17 cellular contexts compared by ENCODE assay signal in the genomic region with DNA sequence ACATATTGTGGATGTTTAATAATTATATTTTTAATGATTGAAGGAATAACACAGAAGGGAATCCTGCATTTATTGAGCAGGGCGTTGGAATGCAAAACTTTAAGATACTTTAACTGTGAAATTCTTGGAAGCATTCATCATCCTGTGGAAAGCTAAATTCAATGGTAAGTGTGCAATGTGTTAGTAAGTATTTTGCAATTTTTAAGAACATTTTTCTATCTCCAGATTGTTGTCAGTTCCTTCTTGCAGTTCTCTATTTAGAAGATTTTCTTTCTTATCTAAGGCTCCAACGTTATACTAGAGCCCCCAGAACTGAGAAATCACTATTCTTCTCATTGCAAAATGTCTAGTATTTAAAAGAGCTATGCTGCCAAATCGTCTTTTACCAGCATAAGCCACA.
"Had no signal": no experiment of that assay in that cellular context is flagged by ENCODE, and none has a peak within 500 bp of the region (broad histone marks: within the 10 kb centered on the region; RNA-seq: fewer than 3 reads in every experiment).

No MANE protein-coding gene starts in this region.

- H3K27ac ChIP-seq: body of pancreas, gastroesophageal sphincter, heart right ventricle, WERI-Rb-1 had no signal

- H3K4me3 ChIP-seq: body of pancreas, gastroesophageal sphincter, heart right ventricle had no signal

- DNase-seq: activated CD8-positive, alpha-beta T cell treated with anti-CD3 and anti-CD28 coated beads for 36 hours; activated effector memory CD4-positive, alpha-beta T cell treated with anti-CD3 and anti-CD28 coated beads, Interleukin-2, amount 50 U/mL, for 16 hours; activated T-cell treated with anti-CD3 and anti-CD28 coated beads, Interleukin-2, amount 50 U/mL, for 4 hours; amniotic stem cell; body of pancreas; central memory CD4-positive, alpha-beta T cell; effector memory CD4-positive, alpha-beta T cell; heart right ventricle; left colon; mammary epithelial cell; naive thymus-derived CD4-positive, alpha-beta T cell; retina; stimulated activated CD4-positive, alpha-beta T cell treated with anti-CD3 and anti-CD28 coated beads, Interleukin-2, amount 100 ng/mL, for 48 hours; WERI-Rb-1 had no signal

- H3K4me3 Mint-ChIP-seq: activated CD8-positive, alpha-beta T cell treated with anti-CD3 and anti-CD28 coated beads for 36 hours; activated naive CD4-positive, alpha-beta T cell treated with anti-CD3 and anti-CD28 coated beads, Interleukin-2, amount 50 U/mL, for 24 hours; activated T-cell treated with anti-CD3 and anti-CD28 coated beads, Interleukin-2, amount 50 U/mL, for 4 hours; naive thymus-derived CD4-positive, alpha-beta T cell; stimulated activated memory B cell treated with anti-CD40 and anti-IgM and Interleukin-4, amounts not matched to agents 10 μg/mL and 1 μg/mL and 100 μg/mL, for 72 hours had no signal

- H3K36me3 Mint-ChIP-seq: naive thymus-derived CD4-positive, alpha-beta T cell; stimulated activated memory B cell treated with anti-CD40 and anti-IgM and Interleukin-4, amounts not matched to agents 10 μg/mL and 1 μg/mL and 100 μg/mL, for 72 hours had no signal

- H3K27ac Mint-ChIP-seq: activated CD8-positive, alpha-beta T cell treated with anti-CD3 and anti-CD28 coated beads for 36 hours; activated naive CD4-positive, alpha-beta T cell treated with anti-CD3 and anti-CD28 coated beads, Interleukin-2, amount 50 U/mL, for 24 hours; naive thymus-derived CD4-positive, alpha-beta T cell; stimulated activated memory B cell treated with anti-CD40 and anti-IgM and Interleukin-4, amounts not matched to agents 10 μg/mL and 1 μg/mL and 100 μg/mL, for 72 hours had no signal

- H3K9me3 ChIP-seq: body of pancreas, gastroesophageal sphincter, heart right ventricle had no signal

- H3K9me3 Mint-ChIP-seq: activated CD8-positive, alpha-beta T cell treated with anti-CD3 and anti-CD28 coated beads for 36 hours; activated naive CD4-positive, alpha-beta T cell treated with anti-CD3 and anti-CD28 coated beads, Interleukin-2, amount 50 U/mL, for 24 hours; activated T-cell treated with anti-CD3 and anti-CD28 coated beads, Interleukin-2, amount 50 U/mL, for 4 hours; naive thymus-derived CD4-positive, alpha-beta T cell; stimulated activated memory B cell treated with anti-CD40 and anti-IgM and Interleukin-4, amounts not matched to agents 10 μg/mL and 1 μg/mL and 100 μg/mL, for 72 hours had no signal

- H3K36me3 ChIP-seq: gastroesophageal sphincter, heart right ventricle, WERI-Rb-1 had no signal

- ATAC-seq: activated CD8-positive, alpha-beta T cell treated with anti-CD3 and anti-CD28 coated beads for 36 hours; activated T-cell treated with anti-CD3 and anti-CD28 coated beads, Interleukin-2, amount 50 U/mL, for 4 hours; body of pancreas; gastroesophageal sphincter; heart right ventricle; left colon; naive thymus-derived CD4-positive, alpha-beta T cell; stimulated activated memory B cell treated with anti-CD40 and anti-IgM and Interleukin-4, amounts not matched to agents 10 μg/mL and 1 μg/mL and 100 μg/mL, for 72 hours had no signal

- H3K4me1 Mint-ChIP-seq: activated naive CD4-positive, alpha-beta T cell treated with anti-CD3 and anti-CD28 coated beads, Interleukin-2, amount 50 U/mL, for 24 hours; naive thymus-derived CD4-positive, alpha-beta T cell; stimulated activated memory B cell treated with anti-CD40 and anti-IgM and Interleukin-4, amounts not matched to agents 10 μg/mL and 1 μg/mL and 100 μg/mL, for 72 hours had no signal

- H3K27me3 ChIP-seq: body of pancreas, gastroesophageal sphincter, heart right ventricle had no signal
